ENCODE assay signal across 8 cellular contexts in the genomic region with DNA sequence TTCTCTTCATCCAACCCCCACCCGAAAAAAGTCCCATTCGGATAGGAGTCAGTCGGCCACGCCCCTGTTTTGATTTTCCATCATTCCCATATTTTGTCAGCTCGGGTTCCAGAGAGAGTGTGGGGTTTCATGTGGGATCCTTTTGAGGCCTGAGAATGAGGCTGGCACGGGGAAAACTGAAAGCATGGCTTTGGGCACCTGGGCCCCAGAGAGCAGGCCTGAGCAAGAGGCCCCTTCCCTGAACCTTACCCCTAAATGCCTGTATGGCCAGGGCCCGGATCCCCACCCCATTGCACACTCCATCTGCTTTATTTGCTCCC. TPM values are rescaled to one million over a fixed set of nuclear protein-coding genes. Genes with fewer than 3 reads are reported as not detected.
DNase-seq lines count a peak whose midpoint lies in the region; ATAC-seq and TF ChIP-seq lines count a peak whose summit lies in the region.
"Had no signal": no experiment of that assay in that cellular context is flagged by ENCODE, and none has a peak within 500 bp of the region (broad histone marks: within the 10 kb centered on the region; RNA-seq: fewer than 3 reads in every experiment).

No MANE protein-coding gene starts in this region.

- intact Hi-C loops in heart left ventricle (cut with DNase I): no loop called here
- intact Hi-C loops in left ventricle myocardium superior (cut with micrococcal nuclease): no loop called here

- peak overlapping the region in 8 of 12 donors; percentile 54 to 97 (median 74) for H3K27ac ChIP-seq in heart left ventricle
- H3K27ac ChIP-seq in hepatocyte: peak overlapping the region; percentile 80
- peak overlapping the region; percentile 80 to 94 (median 86) for H3K27ac ChIP-seq in upper lobe of left lung

- H3K36me3 ChIP-seq in heart left ventricle (no peaks in the 10 kb centered on the region), hepatocyte (replicated peaks; ENCODE audit: insufficient read depth, low read depth) (no peaks in the 10 kb centered on the region), upper lobe of left lung (no peaks in the 10 kb centered on the region)

- TF ChIP-seq CTCF in heart left ventricle (IDR thresholded peaks at IDR 0.05): no peak
- no peak for TF ChIP-seq CTCF in hepatocyte (IDR thresholded peaks at IDR 0.05; ENCODE audit: poor library complexity)
- no peak for TF ChIP-seq CTCF in upper lobe of left lung (IDR thresholded peaks at IDR 0.05)

- H3K4me3 ChIP-seq in heart left ventricle (peak overlapping the region in 2 of 12 donors; percentile 51), hepatocyte (peak overlapping the region; percentile 39), upper lobe of left lung (peak overlapping the region in 2 of 4 donors; percentile 47 to 48)

- H4K20me1 ChIP-seq in hepatocyte (ENCODE audit: insufficient read depth, poor library complexity, severe bottlenecking): no peaks in the 10 kb centered on the region

- H3K79me2 ChIP-seq in hepatocyte: peaks cover 38% of the 10 kb centered on the region

- no peaks in the 10 kb centered on the region for H3K9me2 ChIP-seq in hepatocyte (replicated peaks; ENCODE audit: insufficient read depth)

- DNase-seq in heart left ventricle (no peak), left ventricle myocardium superior (no peak), hepatocyte (ENCODE audit: low spot score) (no peak), upper lobe of left lung (no peak)
- DNase-seq: C1 segment of cervical spinal cord had no signal

- TF ChIP-seq POLR2A in heart left ventricle (IDR thresholded peaks at IDR 0.05): no peak
- TF ChIP-seq POLR2A in upper lobe of left lung (IDR thresholded peaks at IDR 0.05): no peak

- peaks cover 65 to 100% (median 95%) of the 10 kb centered on the region in 9 donors for H3K27me3 ChIP-seq in heart left ventricle
- H3K27me3 ChIP-seq in hepatocyte: peaks cover 87% of the 10 kb centered on the region
- H3K27me3 ChIP-seq in upper lobe of left lung: peaks cover 0 to 78% (median 42%) of the 10 kb centered on the region in 4 donors

- H2AFZ ChIP-seq in hepatocyte: no peak overlapping the region

- ATAC-seq in heart left ventricle (no peak), left ventricle myocardium superior (no peak), upper lobe of left lung (ENCODE audit: low FRiP score in 2 of 2) (no peak), HG03045 (IDR thresholded peaks at IDR 0.05; ENCODE audit: unreplicated experiment) (no peak), HG03196 (IDR thresholded peaks at IDR 0.05; ENCODE audit: unreplicated experiment) (no peak)

- H3K4me1 ChIP-seq in heart left ventricle (peaks cover 0 to 49% (median 16%) of the 10 kb centered on the region in 12 donors), hepatocyte (ENCODE audit: insufficient read depth) (peaks cover 18% of the 10 kb centered on the region), upper lobe of left lung (peaks cover 32 to 44% (median 35%) of the 10 kb centered on the region in 4 donors)

- WGBS in heart left ventricle, 4 donors: 34 to 40% (median 36%) methylated on average over 7 of the region's 7 CpGs
- 34% methylated on average over 7 of the region's 7 CpGs for WGBS in hepatocyte (ENCODE audit: low lambda C conversion rate, missing lambda C conversion rate)
- WGBS in upper lobe of left lung, 2 donors: 30 to 32% methylated on average over 7 of the region's 7 CpGs

- no peak for TF ChIP-seq EP300 in upper lobe of left lung (IDR thresholded peaks at IDR 0.05)

- H3K9me3 ChIP-seq in heart left ventricle (no peaks in the 10 kb centered on the region), hepatocyte (ENCODE audit: low read depth) (no peaks in the 10 kb centered on the region), upper lobe of left lung (no peaks in the 10 kb centered on the region)

- H3K4me2 ChIP-seq in hepatocyte: peak overlapping the region; percentile 91

RNA-seq across cellular contexts. Expression of a gene that starts 4.6 kb away (rescaled TPM):
- total RNA-seq in heart left ventricle (1 to 10 TPM in 2 of 9 donors, under 1 TPM in 6, not detected in 1; 0.27 to 2.8 (median 0.66) TPM), left ventricle myocardium superior (0.79 TPM), hepatocyte (1.4 and 2.2 TPM in 2 replicates), upper lobe of left lung (1 to 10 TPM in 4 of 6 donors, under 1 TPM in 2; 0.61 to 5.6 (median 2.0) TPM)
- polyA plus RNA-seq in heart left ventricle (under 1 TPM; 0.29 to 0.30 TPM), hepatocyte (1.8 and 2.0 TPM in 2 replicates)
- total RNA-seq: osteocyte had no signal

RNA-seq across cellular contexts. Expression of a gene that starts 7.3 kb away (rescaled TPM):
- total RNA-seq in heart left ventricle: 1 to 10 TPM in 7 of 9 donors, under 1 TPM in 2; 0.11 to 5.5 (median 2.0) TPM
- 1 to 10 TPM in 1 of 2 donors, under 1 TPM in 1; 0.61 to 2.0 TPM for polyA plus RNA-seq in heart left ventricle
- total RNA-seq in left ventricle myocardium superior: 2.7 TPM
- 1.8 and 5.9 TPM in 2 replicates for total RNA-seq in hepatocyte
- 1.8 and 4.0 TPM in 2 replicates for polyA plus RNA-seq in hepatocyte
- total RNA-seq in upper lobe of left lung: 10 to 100 TPM in 2 of 6 donors, 1 to 10 TPM in 4; 2.9 to 12.6 (median 7.9) TPM

RNA-seq across cellular contexts. Expression of a gene that starts 10.9 kb away (rescaled TPM):
- total RNA-seq in heart left ventricle: 1 to 10 TPM in 1 of 9 donors, under 1 TPM in 2, not detected in 6; 0.17 to 1.0 (median 0.35) TPM
- under 1 TPM; 0.04 to 0.08 TPM for polyA plus RNA-seq in heart left ventricle
- total RNA-seq in left ventricle myocardium superior: not detected
- 0.27 and 0.36 TPM in 2 replicates for total RNA-seq in hepatocyte
- 3.3 and 4.4 TPM in 2 replicates for polyA plus RNA-seq in hepatocyte
- 1 to 10 TPM in 4 of 6 donors, under 1 TPM in 2; 0.39 to 5.0 (median 1.5) TPM for total RNA-seq in upper lobe of left lung
- total RNA-seq: osteocyte had no signal

RNA-seq across cellular contexts. Expression of a gene that starts 22.1 kb away (rescaled TPM):
- total RNA-seq in heart left ventricle (1 to 10 TPM in 2 of 9 donors, under 1 TPM in 6, not detected in 1; 0.30 to 2.0 (median 0.62) TPM), left ventricle myocardium superior (0.20 TPM), hepatocyte (4.1 and 4.8 TPM in 2 replicates), upper lobe of left lung (10 to 100 TPM in 2 of 6 donors, 1 to 10 TPM in 4; 1.1 to 11.3 (median 7.0) TPM)
- polyA plus RNA-seq in heart left ventricle (under 1 TPM; 0.38 to 0.57 TPM), hepatocyte (7.7 and 12.9 TPM in 2 replicates)
- total RNA-seq: osteocyte had no signal

RNA-seq across cellular contexts. Expression of a gene that starts 28.1 kb away (rescaled TPM):
- total RNA-seq in heart left ventricle (under 1 TPM in 4 of 9 donors, not detected in 5; 0.25 to 0.88 (median 0.55) TPM), left ventricle myocardium superior (0.30 TPM), hepatocyte (4.1 and 6.7 TPM in 2 replicates), upper lobe of left lung (1 to 10 TPM in 5 of 6 donors, not detected in 1; 1.1 to 3.7 (median 1.3) TPM)
- polyA plus RNA-seq in heart left ventricle (under 1 TPM; 0.12 to 0.46 TPM), hepatocyte (13.7 and 15.9 TPM in 2 replicates)
- total RNA-seq: osteocyte had no signal
